ENCODE assay signal across 1 cellular context in the genomic region with DNA sequence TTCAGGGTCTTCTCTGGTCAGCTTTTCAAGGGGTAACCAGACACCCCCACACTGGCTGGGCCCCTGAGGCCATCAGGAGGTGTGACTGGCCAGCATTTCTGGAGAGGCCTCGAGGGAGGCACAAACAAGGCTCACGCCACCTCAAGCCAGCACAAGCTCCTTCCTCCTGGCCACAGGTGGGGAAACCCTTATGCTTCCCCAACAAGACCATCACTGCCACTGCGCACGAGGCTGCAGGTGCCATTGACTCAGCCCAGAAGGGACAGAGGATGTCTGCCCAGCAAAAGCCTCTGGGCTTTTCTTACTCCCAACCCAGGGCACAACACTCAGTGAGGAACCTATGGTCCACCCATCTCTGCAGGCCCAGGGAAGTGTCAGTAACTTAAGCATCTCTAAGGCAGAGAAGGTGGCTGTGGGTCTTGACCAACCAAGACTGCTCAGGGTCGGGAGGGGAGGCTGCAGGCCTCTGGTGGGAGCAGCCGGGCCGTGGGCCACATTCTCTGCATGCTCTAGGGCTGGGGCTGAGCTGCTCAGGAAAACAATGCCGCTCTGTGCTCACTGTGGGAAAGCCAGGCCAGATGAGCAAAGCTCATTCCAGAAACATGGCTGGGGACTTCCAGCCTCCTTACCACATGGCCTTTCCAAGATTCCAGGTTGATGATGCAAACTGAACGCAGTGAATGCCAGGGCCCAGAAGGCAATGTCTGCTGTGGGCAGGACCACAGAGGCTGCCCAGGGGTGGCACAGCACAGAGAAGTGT.
TF ChIP-seq lines count a peak whose summit lies in the region.

No MANE protein-coding gene starts in this region.

TF ChIP-seq in IMR-90, 13 proteins besides CTCF, POLR2A, EP300 and RAD21 (continued from another document):
- TF ChIP-seq MXI1 (IDR thresholded peaks at IDR 0.05; ENCODE audit: borderline replicate concordance, low read depth, low read length) (no peak; the same call in 1 of the 2 replicates), MAFK (IDR thresholded peaks at IDR 0.05; ENCODE audit: low read depth, low read length) (no peak), CEBPB (IDR thresholded peaks at IDR 0.05; ENCODE audit: low read depth, low read length) (peak; percentile 89), RCOR1 (IDR thresholded peaks at IDR 0.05; ENCODE audit: insufficient replicate concordance, low read length) (no peak), MAZ (IDR thresholded peaks at IDR 0.05; ENCODE audit: borderline replicate concordance, low read depth, low read length) (peak; percentile 48; the same call in 1 of the 2 replicates)
- TF ChIP-seq, protein P1, sequence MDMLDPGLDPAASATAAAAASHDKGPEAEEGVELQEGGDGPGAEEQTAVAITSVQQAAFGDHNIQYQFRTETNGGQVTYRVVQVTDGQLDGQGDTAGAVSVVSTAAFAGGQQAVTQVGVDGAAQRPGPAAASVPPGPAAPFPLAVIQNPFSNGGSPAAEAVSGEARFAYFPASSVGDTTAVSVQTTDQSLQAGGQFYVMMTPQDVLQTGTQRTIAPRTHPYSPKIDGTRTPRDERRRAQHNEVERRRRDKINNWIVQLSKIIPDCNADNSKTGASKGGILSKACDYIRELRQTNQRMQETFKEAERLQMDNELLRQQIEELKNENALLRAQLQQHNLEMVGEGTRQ (IDR thresholded peaks at IDR 0.05; ENCODE audit: low read depth, low read length): peak; percentile 60; the same call in 1 of the 2 replicates
